17 cellular contexts compared by ENCODE assay signal in genomic region chr2:186696337-186696736, GRCh38. TPM values are rescaled to one million over a fixed set of nuclear protein-coding genes. Genes with fewer than 3 reads are reported as not detected.
DNase-seq lines count a peak whose midpoint lies in the region; ATAC-seq and TF ChIP-seq lines count a peak whose summit lies in the region.
"Had no signal": no experiment of that assay in that cellular context is flagged by ENCODE, and none has a peak within 500 bp of the region (broad histone marks: within the 10 kb centered on the region; RNA-seq: fewer than 3 reads in every experiment).

No MANE protein-coding gene starts in this region.

- ATAC-seq in natural killer cell (no peak), HG03442 (IDR thresholded peaks at IDR 0.05; ENCODE audit: unreplicated experiment) (no peak), GM19023 (IDR thresholded peaks at IDR 0.05; ENCODE audit: unreplicated experiment) (no peak), HG03460 (IDR thresholded peaks at IDR 0.05; ENCODE audit: unreplicated experiment) (no peak)
- ATAC-seq in natural killer cell treated with Interleukin-12 subunit alpha and Interleukin-12 subunit beta and Interleukin-15 and Interleukin-18, amount 100 ng/mL, for 72 hours: no peak
- ATAC-seq in activated T-helper 17 cell treated with anti-CD3 and anti-CD28 coated beads, Interleukin-2, amount 50 U/mL, for 72 hours (replicated peaks): no peak
- ATAC-seq: K562 had no signal

- peak overlapping the region; percentile 1 for H3K4me3 Mint-ChIP-seq in natural killer cell
- no peak overlapping the region for H3K4me3 Mint-ChIP-seq in natural killer cell treated with Interleukin-12 subunit alpha and Interleukin-12 subunit beta and Interleukin-15 and Interleukin-18, amount 100 ng/mL, for 72 hours
- no peak overlapping the region for H3K4me3 Mint-ChIP-seq in activated T-helper 17 cell treated with anti-CD3 and anti-CD28 coated beads, Interleukin-2, amount 50 U/mL, for 72 hours

- intact Hi-C loops in natural killer cell (cut with micrococcal nuclease): no loop called here

- H3K36me3 Mint-ChIP-seq in natural killer cell: no peaks in the 10 kb centered on the region
- H3K36me3 Mint-ChIP-seq in natural killer cell treated with Interleukin-12 subunit alpha and Interleukin-12 subunit beta and Interleukin-15 and Interleukin-18, amount 100 ng/mL, for 72 hours: no peaks in the 10 kb centered on the region
- H3K36me3 Mint-ChIP-seq in activated T-helper 17 cell treated with anti-CD3 and anti-CD28 coated beads, Interleukin-2, amount 50 U/mL, for 72 hours (ENCODE audit: low read depth): no peaks in the 10 kb centered on the region

- no peak for TF ChIP-seq CTCF in natural killer cell (IDR thresholded peaks at IDR 0.05)

- H3K4me1 Mint-ChIP-seq in natural killer cell: peaks cover 15 to 16% of the 10 kb centered on the region in 2 donors
- peaks cover 9 to 12% of the 10 kb centered on the region in 2 donors for H3K4me1 Mint-ChIP-seq in natural killer cell treated with Interleukin-12 subunit alpha and Interleukin-12 subunit beta and Interleukin-15 and Interleukin-18, amount 100 ng/mL, for 72 hours (ENCODE audit: low read depth in 2 of 2)
- no peaks in the 10 kb centered on the region for H3K4me1 Mint-ChIP-seq in activated T-helper 17 cell treated with anti-CD3 and anti-CD28 coated beads, Interleukin-2, amount 50 U/mL, for 72 hours

- no peak overlapping the region for H3K27ac Mint-ChIP-seq in natural killer cell
- no peak overlapping the region for H3K27ac Mint-ChIP-seq in natural killer cell treated with Interleukin-12 subunit alpha and Interleukin-12 subunit beta and Interleukin-15 and Interleukin-18, amount 100 ng/mL, for 72 hours
- H3K27ac Mint-ChIP-seq in activated T-helper 17 cell treated with anti-CD3 and anti-CD28 coated beads, Interleukin-2, amount 50 U/mL, for 72 hours: no peak overlapping the region

- H3K27me3 Mint-ChIP-seq in natural killer cell (ENCODE audit: low read depth in 2 of 2): peaks cover 30 to 57% of the 10 kb centered on the region in 2 donors
- H3K27me3 Mint-ChIP-seq in natural killer cell treated with Interleukin-12 subunit alpha and Interleukin-12 subunit beta and Interleukin-15 and Interleukin-18, amount 100 ng/mL, for 72 hours: peaks cover 34 to 64% of the 10 kb centered on the region in 2 donors
- peaks cover 43% of the 10 kb centered on the region for H3K27me3 Mint-ChIP-seq in activated T-helper 17 cell treated with anti-CD3 and anti-CD28 coated beads, Interleukin-2, amount 50 U/mL, for 72 hours

- peaks cover 0 to 3% of the 10 kb centered on the region in 2 donors for H3K9me3 Mint-ChIP-seq in natural killer cell
- H3K9me3 Mint-ChIP-seq in natural killer cell treated with Interleukin-12 subunit alpha and Interleukin-12 subunit beta and Interleukin-15 and Interleukin-18, amount 100 ng/mL, for 72 hours: no peaks in the 10 kb centered on the region
- no peaks in the 10 kb centered on the region for H3K9me3 Mint-ChIP-seq in activated T-helper 17 cell treated with anti-CD3 and anti-CD28 coated beads, Interleukin-2, amount 50 U/mL, for 72 hours

- no peak for DNase-seq in natural killer cell
- no peak for DNase-seq in natural killer cell treated with Interleukin-12 subunit alpha and Interleukin-12 subunit beta and Interleukin-15 and Interleukin-18, amount 100 ng/mL, for 72 hours (ENCODE audit: low spot score)
- peak; percentile 49 for DNase-seq in cerebellar cortex (ENCODE audit: low spot score)
- DNase-seq in midbrain (lab: John Stamatoyannopoulos, UW): peak; percentile 16
- DNase-seq: DMS 273 treated with DMSO at 0.1 percent for 48 hours; HCEC 1CT; NCI-H1092; NCI-H187 treated with DMSO at 0.1 percent for 48 hours; NCI-H524 treated with DMSO at 0.1 percent for 48 hours; NK-92 treated with Interleukin-12 subunit alpha and Interleukin-12 subunit beta, amount 100 ng/mL, for 24 hours; OCI-M1; SJCRH30 had no signal

RNA-seq across cellular contexts. Expression of gene FAM171B, which starts 2.5 kb away (rescaled TPM):
- 1 to 10 TPM in 2 of 3 donors, under 1 TPM in 1; 0.26 to 1.3 (median 1.3) TPM for total RNA-seq in natural killer cell
- under 1 TPM; 0.50 to 0.61 TPM for total RNA-seq in natural killer cell treated with Interleukin-12 subunit alpha and Interleukin-12 subunit beta and Interleukin-15 and Interleukin-18, amount 100 ng/mL, for 72 hours
- total RNA-seq in activated T-helper 17 cell treated with anti-CD3 and anti-CD28 coated beads, Interleukin-2, amount 50 U/mL, for 72 hours: 1 to 10 TPM in 1 of 2 donors, under 1 TPM in 1; 0.67 to 1.2 TPM

Comparison
In these comparisons a context has a peak if more than half of its experiments do, and no peak if none do; other contexts are left out.
1. DNase-seq: peak in cerebellar cortex (single experiment) and midbrain (single experiment); none in natural killer cell (single experiment) and natural killer cell treated with Interleukin-12 subunit alpha and Interleukin-12 subunit beta and Interleukin-15 and Interleukin-18, amount 100 ng/mL, for 72 hours (single experiment).